Comparison of ENCODE assay signal across 8 cellular contexts in the genomic region with DNA sequence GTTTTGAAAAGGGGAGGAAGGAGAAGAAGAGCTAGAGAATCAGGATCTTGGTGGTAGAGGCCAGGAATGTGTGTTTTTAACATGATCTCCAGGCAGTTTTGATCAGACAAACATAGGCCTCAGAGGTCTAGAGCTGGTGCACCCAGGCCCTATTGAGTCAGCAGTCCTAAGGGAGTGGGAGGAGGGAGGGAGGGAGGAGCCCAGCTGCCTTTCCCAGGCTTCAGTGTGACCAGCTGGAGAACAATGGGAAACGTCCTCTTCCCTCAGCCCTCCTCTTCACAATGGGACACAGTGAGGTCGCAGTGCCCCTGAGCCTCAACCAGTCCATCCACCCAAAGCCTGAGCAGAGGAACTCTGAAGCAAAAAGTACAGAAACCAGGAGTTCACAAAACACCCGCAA. TPM values are rescaled to one million over a fixed set of nuclear protein-coding genes. Genes with fewer than 3 reads are reported as not detected.
DNase-seq lines count a peak whose midpoint lies in the region; ATAC-seq and TF ChIP-seq lines count a peak whose summit lies in the region.

No MANE protein-coding gene starts in this region.

- no peaks in the 10 kb centered on the region for H3K36me3 Mint-ChIP-seq in progenitor cell of endocrine pancreas (ENCODE audit: insufficient read depth)
- no peaks in the 10 kb centered on the region for H3K36me3 Mint-ChIP-seq in naive thymus-derived CD8-positive, alpha-beta T cell
- H3K36me3 Mint-ChIP-seq in stimulated activated naive B cell treated with anti-CD40 and anti-IgM and Interleukin-4, amounts not matched to agents 10 μg/mL and 1 μg/mL and 100 μg/mL, for 72 hours: no peaks in the 10 kb centered on the region

- POLR2A ChIA-PET in SK-N-SH (lab: Yijun Ruan, JAX): no interaction called here
- POLR2A ChIA-PET in naive thymus-derived CD8-positive, alpha-beta T cell (lab: Charles Lee): no interaction called here

- H3K9me2 ChIP-seq in SK-N-SH: no peaks in the 10 kb centered on the region

- ATAC-seq in naive thymus-derived CD8-positive, alpha-beta T cell: no peak
- ATAC-seq in stimulated activated naive B cell treated with anti-CD40 and anti-IgM and Interleukin-4, amounts not matched to agents 10 μg/mL and 1 μg/mL and 100 μg/mL, for 72 hours (replicated peaks): no peak
- ATAC-seq in GM19351 (IDR thresholded peaks at IDR 0.05; ENCODE audit: unreplicated experiment): no peak

- no peak overlapping the region for H3K4me3 ChIP-seq in SK-N-SH (ENCODE audit: low read depth in 2 of 2, low read length in 1 of 2)

- no peak overlapping the region for H3K4me2 ChIP-seq in SK-N-SH

- H3K4me1 Mint-ChIP-seq in progenitor cell of endocrine pancreas (ENCODE audit: low read depth): peaks cover 38% of the 10 kb centered on the region
- no peaks in the 10 kb centered on the region for H3K4me1 Mint-ChIP-seq in naive thymus-derived CD8-positive, alpha-beta T cell
- peaks cover 6 to 7% of the 10 kb centered on the region in 2 donors for H3K4me1 Mint-ChIP-seq in stimulated activated naive B cell treated with anti-CD40 and anti-IgM and Interleukin-4, amounts not matched to agents 10 μg/mL and 1 μg/mL and 100 μg/mL, for 72 hours

- no peaks in the 10 kb centered on the region for H3K36me3 ChIP-seq in SK-N-SH (replicated peaks in 1 of 2; ENCODE audit: control insufficient read depth in 1 of 2, insufficient read depth in 2 of 2, low read length in 1 of 2)

- H3K27ac ChIP-seq in SK-N-SH (ENCODE audit: low read depth in 2 of 2, low read length in 1 of 2): no peak overlapping the region

- H3K9me3 Mint-ChIP-seq in progenitor cell of endocrine pancreas (ENCODE audit: low read depth): no peaks in the 10 kb centered on the region
- no peaks in the 10 kb centered on the region for H3K9me3 Mint-ChIP-seq in naive thymus-derived CD8-positive, alpha-beta T cell
- H3K9me3 Mint-ChIP-seq in stimulated activated naive B cell treated with anti-CD40 and anti-IgM and Interleukin-4, amounts not matched to agents 10 μg/mL and 1 μg/mL and 100 μg/mL, for 72 hours: no peaks in the 10 kb centered on the region

- H3K9me3 ChIP-seq in SK-N-SH: no peaks in the 10 kb centered on the region

- 45% methylated on average over 3 of the region's 3 CpGs for WGBS in SK-N-SH (ENCODE audit: low lambda C conversion rate)

- H4K20me1 ChIP-seq in SK-N-SH (ENCODE audit: insufficient read depth): no peaks in the 10 kb centered on the region

- CTCF ChIA-PET in SK-N-SH (lab: Yijun Ruan, JAX): interaction anchor here (1.2 kb wide), 1 partner anchor 12 kb away, joined by 3 read pairs; no protein-coding TSS in a partner anchor

- H3F3A ChIP-seq in SK-N-SH (replicated peaks; ENCODE audit: insufficient read depth): no peaks in the 10 kb centered on the region

- H2AFZ ChIP-seq in SK-N-SH (ENCODE audit: low read depth): peak overlapping the region; percentile 91; the same call in 1 of the 2 replicates

- no peaks in the 10 kb centered on the region for H3K4me1 ChIP-seq in SK-N-SH (ENCODE audit: control insufficient read depth in 1 of 2, insufficient read depth in 2 of 2, low read depth in 1 of 2, low read length in 1 of 2)

- no peak overlapping the region for H3K4me3 Mint-ChIP-seq in progenitor cell of endocrine pancreas (ENCODE audit: low read depth)
- H3K4me3 Mint-ChIP-seq in naive thymus-derived CD8-positive, alpha-beta T cell: no peak overlapping the region
- H3K4me3 Mint-ChIP-seq in stimulated activated naive B cell treated with anti-CD40 and anti-IgM and Interleukin-4, amounts not matched to agents 10 μg/mL and 1 μg/mL and 100 μg/mL, for 72 hours: no peak overlapping the region

- H3K27ac Mint-ChIP-seq in progenitor cell of endocrine pancreas: peak overlapping the region; percentile 95
- H3K27ac Mint-ChIP-seq in naive thymus-derived CD8-positive, alpha-beta T cell: no peak overlapping the region
- no peak overlapping the region for H3K27ac Mint-ChIP-seq in stimulated activated naive B cell treated with anti-CD40 and anti-IgM and Interleukin-4, amounts not matched to agents 10 μg/mL and 1 μg/mL and 100 μg/mL, for 72 hours

- no peaks in the 10 kb centered on the region for H3K79me2 ChIP-seq in SK-N-SH (ENCODE audit: insufficient read depth)

- no peaks in the 10 kb centered on the region for H3K27me3 ChIP-seq in SK-N-SH (ENCODE audit: insufficient read depth)

- no peaks in the 10 kb centered on the region for H3K27me3 Mint-ChIP-seq in progenitor cell of endocrine pancreas
- H3K27me3 Mint-ChIP-seq in naive thymus-derived CD8-positive, alpha-beta T cell: no peaks in the 10 kb centered on the region
- H3K27me3 Mint-ChIP-seq in stimulated activated naive B cell treated with anti-CD40 and anti-IgM and Interleukin-4, amounts not matched to agents 10 μg/mL and 1 μg/mL and 100 μg/mL, for 72 hours: no peaks in the 10 kb centered on the region

- DNase-seq in GM04504 (ENCODE audit: low read depth): peak; percentile 33
- no peak for DNase-seq in SK-N-SH
- DNase-seq in head of caudate nucleus: peak; percentile 35 to 90 (median 76)
- DNase-seq in progenitor cell of endocrine pancreas (ENCODE audit: low spot score, unreplicated experiment): no peak
- no peak for DNase-seq in naive thymus-derived CD8-positive, alpha-beta T cell
- no peak for DNase-seq in stimulated activated naive B cell treated with anti-CD40 and anti-IgM and Interleukin-4, amounts not matched to agents 10 μg/mL and 1 μg/mL and 100 μg/mL, for 72 hours
- no peak for DNase-seq in SKM-1 (lab: John Stamatoyannopoulos, UW; ENCODE audit: unreplicated experiment)

- TF ChIP-seq CTCF in SK-N-SH (IDR thresholded peaks at IDR 0.05) (no peak), progenitor cell of endocrine pancreas (IDR thresholded peaks at IDR 0.05; ENCODE audit: unreplicated experiment) (no peak)

- no peak overlapping the region for H3K9ac ChIP-seq in SK-N-SH

- TF ChIP-seq EP300 in SK-N-SH (IDR thresholded peaks at IDR 0.05; ENCODE audit: borderline replicate concordance in 1 of 2, low read depth in 1 of 2, low read length in 1 of 2): no peak

- intact Hi-C loops in head of caudate nucleus (cut with DNase I): no loop called here

- TF ChIP-seq RAD21 in SK-N-SH (IDR thresholded peaks at IDR 0.05; ENCODE audit: low read length): no peak

TF ChIP-seq in SK-N-SH, 30 proteins besides CTCF, POLR2A, EP300 and RAD21:
- TF ChIP-seq YY1 (IDR thresholded peaks at IDR 0.05; ENCODE audit: low read depth) (no peak), TAF1 (IDR thresholded peaks at IDR 0.05; ENCODE audit: borderline replicate concordance, low read depth, low read length) (no peak), TEAD4 (IDR thresholded peaks at IDR 0.05; ENCODE audit: borderline replicate concordance, insufficient read depth) (no peak), SIN3A (IDR thresholded peaks at IDR 0.05; ENCODE audit: borderline replicate concordance, low read depth, low read length) (no peak), MEF2A (IDR thresholded peaks at IDR 0.05; ENCODE audit: borderline replicate concordance, low read depth) (no peak), FOXJ3 (CRISPR knock-in tag; IDR thresholded peaks at IDR 0.05) (no peak), NRF1 (IDR thresholded peaks at IDR 0.05; ENCODE audit: low read depth, low read length) (no peak), RCOR1 (IDR thresholded peaks at IDR 0.05; ENCODE audit: low read length) (no peak), CHD2 (IDR thresholded peaks at IDR 0.05; ENCODE audit: low read length, partially characterized antibody) (no peak), TCF12 (IDR thresholded peaks at IDR 0.05) (no peak), RXRA (IDR thresholded peaks at IDR 0.05; ENCODE audit: borderline replicate concordance, low read depth) (no peak)
- TF ChIP-seq, protein P1, sequence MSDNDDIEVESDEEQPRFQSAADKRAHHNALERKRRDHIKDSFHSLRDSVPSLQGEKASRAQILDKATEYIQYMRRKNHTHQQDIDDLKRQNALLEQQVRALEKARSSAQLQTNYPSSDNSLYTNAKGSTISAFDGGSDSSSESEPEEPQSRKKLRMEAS (IDR thresholded peaks at IDR 0.05; ENCODE audit: low read depth): no peak

RNA-seq across cellular contexts. Expression of gene ELAPOR1, which starts 37.2 kb away (rescaled TPM):
- polyA plus RNA-seq in SK-N-SH (2012; rRNA removed): 1.1 and 1.2 TPM in 2 replicates
- 0.67 and 0.89 TPM in 2 replicates for polyA plus RNA-seq in SK-N-SH (2012; cell fraction: cytosol; rRNA removed)
- polyA plus RNA-seq in SK-N-SH (2012; cell fraction: nucleus; rRNA removed): 1.7 and 1.9 TPM in 2 replicates
- 10.6 and 14.6 TPM in 2 replicates for total RNA-seq in progenitor cell of endocrine pancreas
- 1 to 10 TPM; 6.0 to 7.0 TPM for total RNA-seq in naive thymus-derived CD8-positive, alpha-beta T cell
- polyA plus RNA-seq in naive thymus-derived CD8-positive, alpha-beta T cell: 1 to 10 TPM; 6.7 to 9.2 (median 7.8) TPM

Comparison
In these comparisons a context has a peak if more than half of its experiments do, and no peak if none do; other contexts are left out.
1. DNase-seq: peak in GM04504 (single experiment) and head of caudate nucleus (42 of 42); none in SK-N-SH (single experiment), progenitor cell of endocrine pancreas (single experiment), naive thymus-derived CD8-positive, alpha-beta T cell (0 of 10), stimulated activated naive B cell treated with anti-CD40 and anti-IgM and Interleukin-4, amounts not matched to agents 10 μg/mL and 1 μg/mL and 100 μg/mL, for 72 hours (single experiment) and SKM-1 (single experiment).